20 cellular contexts compared by ENCODE assay signal in the genomic region with DNA sequence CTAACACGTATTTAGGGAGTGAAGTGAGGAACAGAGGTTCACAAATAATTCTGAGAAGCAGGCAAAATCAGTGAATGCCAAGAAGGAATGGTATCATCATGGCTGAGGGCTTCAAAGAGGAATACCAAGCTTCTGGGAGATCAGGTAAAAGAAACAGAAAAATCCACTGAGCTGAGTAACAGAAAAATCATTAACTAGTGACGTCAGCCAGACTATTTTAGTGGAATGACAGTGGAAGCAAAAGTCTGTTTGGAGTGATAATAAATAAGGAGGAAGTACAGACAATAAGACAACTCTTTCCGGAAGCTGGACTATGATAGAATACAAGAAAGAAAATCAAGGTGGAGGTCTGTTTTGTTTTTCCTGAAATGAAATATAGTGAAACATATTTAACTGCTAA.
DNase-seq lines count a peak whose midpoint lies in the region; ATAC-seq and TF ChIP-seq lines count a peak whose summit lies in the region.
"Had no signal": no experiment of that assay in that cellular context is flagged by ENCODE, and none has a peak within 500 bp of the region (broad histone marks: within the 10 kb centered on the region; RNA-seq: fewer than 3 reads in every experiment).

No MANE protein-coding gene starts in this region.

- peaks cover 48% of the 10 kb centered on the region for H3K79me2 ChIP-seq in ACC112 (ENCODE audit: control insufficient read depth, insufficient read depth, low read length, unreplicated experiment)

- ATAC-seq in GM19351 (IDR thresholded peaks at IDR 0.05; ENCODE audit: unreplicated experiment), result no peak
- ATAC-seq: right cardiac atrium had no signal

- H3K36me3 ChIP-seq in ACC112 (ENCODE audit: insufficient read depth, low read length) (peaks cover 50% of the 10 kb centered on the region), mesenchymal stem cell (ENCODE audit: control insufficient read depth in 1 of 2, insufficient read depth in 2 of 2, low read depth in 1 of 2, low read length in 2 of 2) (peaks cover 19 to 75% of the 10 kb centered on the region in 2 experiments), brain microvascular endothelial cell (replicated peaks) (peaks cover 53% of the 10 kb centered on the region)

- no peak overlapping the region for H3K4ac ChIP-seq in mesenchymal stem cell (ENCODE audit: low read depth in 1 of 2, low read length in 2 of 2)

- no peak overlapping the region for H3K23ac ChIP-seq in mesenchymal stem cell (ENCODE audit: low read length in 2 of 2)

- no peaks in the 10 kb centered on the region for H3K9me3 ChIP-seq in mesenchymal stem cell (ENCODE audit: control insufficient read depth, low read length)
- H3K9me3 ChIP-seq: neutrophil, upper lobe of left lung had no signal

- no peak overlapping the region for H4K91ac ChIP-seq in mesenchymal stem cell (ENCODE audit: low read length)

- H3K4me1 ChIP-seq in ACC112 (ENCODE audit: control insufficient read depth, insufficient read depth, low read length, unreplicated experiment), result peaks cover 23% of the 10 kb centered on the region
- peaks cover 10% of the 10 kb centered on the region for H3K4me1 ChIP-seq in mesenchymal stem cell (ENCODE audit: control insufficient read depth, insufficient read depth, low read depth, low read length)

- TF ChIP-seq CTCF in HFFc6 (IDR thresholded peaks at IDR 0.05) (no peak), brain microvascular endothelial cell (IDR thresholded peaks at IDR 0.05; ENCODE audit: low read depth, low read length, missing control alignments) (no peak)

- H3K4me2 ChIP-seq in mesenchymal stem cell (ENCODE audit: low read length, poor library complexity, severe bottlenecking), result no peak overlapping the region

- H2BK15ac ChIP-seq in mesenchymal stem cell (ENCODE audit: low read depth, poor library complexity, severe bottlenecking), result no peak overlapping the region

- H3K79me1 ChIP-seq in mesenchymal stem cell (replicated peaks; ENCODE audit: low read length, poor library complexity, severe bottlenecking), result peaks cover 17% of the 10 kb centered on the region

- no peaks in the 10 kb centered on the region for H3K9me3 Mint-ChIP-seq in HFFc6
- H3K9me3 Mint-ChIP-seq: activated T-helper 2 cell treated with anti-CD3 and anti-CD28 coated beads, Interferon-gamma antibody, Interleukin-2, Interleukin-4, amounts not matched to agents 10 μg/mL and 5 μg/mL and 100 μg/mL, durations not matched to agents 14 hours and 24 hours and 36 hours had no signal

- no peak overlapping the region for H2BK12ac ChIP-seq in mesenchymal stem cell (ENCODE audit: low read length in 2 of 2)

- DNase-seq in HFFc6, result no peak
- DNase-seq in dermis blood vessel endothelial cell, result peak; percentile 54
- DNase-seq in mesenchymal stem cell, result no peak
- DNase-seq in activated CD4-positive, alpha-beta T cell treated with anti-CD3 and anti-CD28 coated beads, Interleukin-2, amount 50 U/mL, for 48 hours, result no peak
- no peak for DNase-seq in brain microvascular endothelial cell
- no peak for DNase-seq in dedifferentiated amniotic fluid mesenchymal stem cell (ENCODE audit: extremely low spot score)
- DNase-seq: activated CD4-positive, alpha-beta T cell treated with anti-CD3 and anti-CD28 coated beads for 4 hours; C1 segment of cervical spinal cord; DMS 273 treated with DMSO at 0.1 percent for 48 hours; MG63; NCI-H1417 treated with DMSO at 0.1 percent for 48 hours; NK-92 treated with Interleukin-12 subunit alpha and Interleukin-12 subunit beta, amount 100 ng/mL, for 24 hours; right cardiac atrium; T-helper 1 cell; upper lobe of left lung had no signal

- no peak overlapping the region for H3K4me3 ChIP-seq in ACC112 (ENCODE audit: low read depth, low read length)
- H3K4me3 ChIP-seq in mesenchymal stem cell (ENCODE audit: insufficient read depth in 1 of 2, low read depth in 1 of 2, low read length in 2 of 2), result no peak overlapping the region
- H3K4me3 ChIP-seq in brain microvascular endothelial cell (ENCODE audit: low read depth, low read length), result no peak overlapping the region
- H3K4me3 ChIP-seq: coronary artery, MG63, upper lobe of left lung had no signal

- H3K27me3 ChIP-seq in ACC112 (ENCODE audit: insufficient read depth, low read length) (no peaks in the 10 kb centered on the region), mesenchymal stem cell (ENCODE audit: control insufficient read depth in 1 of 2, insufficient read depth in 1 of 2, low read length in 2 of 2) (no peaks in the 10 kb centered on the region), brain microvascular endothelial cell (replicated peaks) (no peaks in the 10 kb centered on the region)
- H3K27me3 ChIP-seq: MG63, neutrophil, upper lobe of left lung had no signal

- in situ Hi-C loops in brain microvascular endothelial cell (cut with HindIII; ENCODE audit: low pct_ligation_motif_present, low sequenced_read_pairs), result no loop called here

- WGBS in mesenchymal stem cell, result 90% methylated on average over 3 of the region's 3 CpGs

- peaks cover 71% of the 10 kb centered on the region for H3K36me3 Mint-ChIP-seq in HFFc6 (ENCODE audit: low read depth)

- peak overlapping the region; percentile 5 for H2AK5ac ChIP-seq in mesenchymal stem cell (ENCODE audit: low read length, severe bottlenecking)

- H3K27ac ChIP-seq in ACC112 (ENCODE audit: low read depth, low read length) (0 out of 2 replicates have a peak overlapping the region, but pooled peaks have one; percentile 8), mesenchymal stem cell (ENCODE audit: low read length, poor library complexity, severe bottlenecking) (peak overlapping the region; percentile 98), brain microvascular endothelial cell (no peak overlapping the region)
- H3K27ac ChIP-seq: neutrophil, upper lobe of left lung had no signal

- H3K27ac Mint-ChIP-seq in HFFc6, result peak overlapping the region; percentile 53
- H3K27ac Mint-ChIP-seq: activated T-helper 2 cell treated with anti-CD3 and anti-CD28 coated beads, Interferon-gamma antibody, Interleukin-2, Interleukin-4, amounts not matched to agents 10 μg/mL and 5 μg/mL and 100 μg/mL, durations not matched to agents 14 hours and 24 hours and 36 hours had no signal

- H3K4me1 Mint-ChIP-seq in HFFc6 (ENCODE audit: low read depth), result peaks cover 59% of the 10 kb centered on the region

- H2BK120ac ChIP-seq in mesenchymal stem cell (ENCODE audit: low read depth, low read length), result no peak overlapping the region

- no peak overlapping the region for H3K14ac ChIP-seq in mesenchymal stem cell (ENCODE audit: low read length in 2 of 2)

- H3K4me3 Mint-ChIP-seq in HFFc6, result peak overlapping the region; percentile 18; the same call in 1 of the 2 replicates

- H3K9ac ChIP-seq in mesenchymal stem cell (ENCODE audit: low read length), result peak overlapping the region; percentile 18

- no peaks in the 10 kb centered on the region; the same call in none of the 2 replicates for H3K27me3 Mint-ChIP-seq in HFFc6 (ENCODE audit: insufficient read depth)

- no peak overlapping the region for H4K8ac ChIP-seq in mesenchymal stem cell (ENCODE audit: low read length)

- H2AFZ ChIP-seq in ACC112 (ENCODE audit: low read length, unreplicated experiment) (no peak overlapping the region), mesenchymal stem cell (ENCODE audit: low read depth, low read length) (no peak overlapping the region)

- no peak overlapping the region for H2BK5ac ChIP-seq in mesenchymal stem cell (ENCODE audit: low read depth, low read length, poor library complexity, severe bottlenecking)

- no peak overlapping the region for H3K18ac ChIP-seq in mesenchymal stem cell (ENCODE audit: low read depth in 1 of 2, low read length in 2 of 2)
